Comparison of ENCODE assay signal across 1 cellular context in the genomic region with DNA sequence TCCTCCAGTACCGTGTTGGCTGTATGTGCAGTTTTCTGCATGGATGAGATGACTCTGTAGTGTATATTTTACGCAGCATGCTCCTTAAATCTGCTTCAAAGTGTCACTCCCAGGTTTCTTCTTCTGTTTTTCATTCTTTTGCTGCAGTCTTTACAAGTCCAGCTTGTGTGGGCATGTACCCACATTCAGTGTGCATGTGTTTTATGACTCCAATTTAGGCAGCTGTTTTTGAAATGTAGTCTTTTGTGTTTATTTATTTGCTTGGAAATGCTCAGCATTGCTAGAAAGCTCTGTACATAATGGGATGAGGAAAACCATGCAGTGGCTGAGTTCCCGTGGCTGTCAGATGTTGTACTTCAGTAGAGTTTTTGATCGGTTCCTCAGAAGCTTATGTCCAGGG.
A peak's percentile ranks its signal among the peaks of the same experiment; 100 is the strongest.
TF ChIP-seq lines count a peak whose summit lies in the region.

No MANE protein-coding gene starts in this region.

TF ChIP-seq in HEK293, 187 proteins besides CTCF, POLR2A, EP300 and RAD21 (continued from another document):
- TF ChIP-seq, protein P1, sequence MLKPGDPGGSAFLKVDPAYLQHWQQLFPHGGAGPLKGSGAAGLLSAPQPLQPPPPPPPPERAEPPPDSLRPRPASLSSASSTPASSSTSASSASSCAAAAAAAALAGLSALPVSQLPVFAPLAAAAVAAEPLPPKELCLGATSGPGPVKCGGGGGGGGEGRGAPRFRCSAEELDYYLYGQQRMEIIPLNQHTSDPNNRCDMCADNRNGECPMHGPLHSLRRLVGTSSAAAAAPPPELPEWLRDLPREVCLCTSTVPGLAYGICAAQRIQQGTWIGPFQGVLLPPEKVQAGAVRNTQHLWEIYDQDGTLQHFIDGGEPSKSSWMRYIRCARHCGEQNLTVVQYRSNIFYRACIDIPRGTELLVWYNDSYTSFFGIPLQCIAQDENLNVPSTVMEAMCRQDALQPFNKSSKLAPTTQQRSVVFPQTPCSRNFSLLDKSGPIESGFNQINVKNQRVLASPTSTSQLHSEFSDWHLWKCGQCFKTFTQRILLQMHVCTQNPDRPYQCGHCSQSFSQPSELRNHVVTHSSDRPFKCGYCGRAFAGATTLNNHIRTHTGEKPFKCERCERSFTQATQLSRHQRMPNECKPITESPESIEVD (tag by site-specific recombination; IDR thresholded peaks at IDR 0.05): peak; percentile 82
- TF ChIP-seq, protein P2, sequence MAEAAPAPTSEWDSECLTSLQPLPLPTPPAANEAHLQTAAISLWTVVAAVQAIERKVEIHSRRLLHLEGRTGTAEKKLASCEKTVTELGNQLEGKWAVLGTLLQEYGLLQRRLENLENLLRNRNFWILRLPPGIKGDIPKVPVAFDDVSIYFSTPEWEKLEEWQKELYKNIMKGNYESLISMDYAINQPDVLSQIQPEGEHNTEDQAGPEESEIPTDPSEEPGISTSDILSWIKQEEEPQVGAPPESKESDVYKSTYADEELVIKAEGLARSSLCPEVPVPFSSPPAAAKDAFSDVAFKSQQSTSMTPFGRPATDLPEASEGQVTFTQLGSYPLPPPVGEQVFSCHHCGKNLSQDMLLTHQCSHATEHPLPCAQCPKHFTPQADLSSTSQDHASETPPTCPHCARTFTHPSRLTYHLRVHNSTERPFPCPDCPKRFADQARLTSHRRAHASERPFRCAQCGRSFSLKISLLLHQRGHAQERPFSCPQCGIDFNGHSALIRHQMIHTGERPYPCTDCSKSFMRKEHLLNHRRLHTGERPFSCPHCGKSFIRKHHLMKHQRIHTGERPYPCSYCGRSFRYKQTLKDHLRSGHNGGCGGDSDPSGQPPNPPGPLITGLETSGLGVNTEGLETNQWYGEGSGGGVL (tag by site-specific recombination; IDR thresholded peaks at IDR 0.05): no peak
- no peak for TF ChIP-seq RBAK (tag by site-specific recombination; IDR thresholded peaks at IDR 0.05)
